Comparison of ENCODE assay signal across 15 cellular contexts in genomic region chr10:26519803-26520202, GRCh38.
A peak's percentile ranks its signal among the peaks of the same experiment; 100 is the strongest.
DNase-seq lines count a peak whose midpoint lies in the region; ATAC-seq and TF ChIP-seq lines count a peak whose summit lies in the region.
"Had no signal": no experiment of that assay in that cellular context is flagged by ENCODE, and none has a peak within 500 bp of the region (broad histone marks: within the 10 kb centered on the region; RNA-seq: fewer than 3 reads in every experiment).

No MANE protein-coding gene starts in this region.

- CTCF ChIA-PET in CD4-positive, alpha-beta T cell (lab: Charles Lee), result interaction anchor here (1.0 to 1.1 kb wide), 2 partner anchors 12 to 14 kb away, joined by 3 to 4 read pairs; no protein-coding TSS in a partner anchor
- CTCF ChIA-PET in naive thymus-derived CD4-positive, alpha-beta T cell (lab: Charles Lee), result no interaction called here

- H3F3A ChIP-seq in GM23338 (replicated peaks; ENCODE audit: low read depth), result no peaks in the 10 kb centered on the region

- 0 out of 2 replicates have a peak overlapping the region, but pooled peaks have one; percentile 14 for H2AFZ ChIP-seq in GM23338

- peak overlapping the region; percentile 34 for H3K27ac Mint-ChIP-seq in CD4-positive, alpha-beta T cell
- no peak overlapping the region for H3K27ac Mint-ChIP-seq in GM23338
- H3K27ac Mint-ChIP-seq in naive thymus-derived CD4-positive, alpha-beta T cell, result peak overlapping the region in 6 of 9 donors; percentile 1 to 76 (median 31)
- H3K27ac Mint-ChIP-seq: H9 had no signal

- H3K9me3 ChIP-seq in CD4-positive, alpha-beta T cell (ENCODE audit: control insufficient read depth, low read length), result no peaks in the 10 kb centered on the region
- H3K9me3 ChIP-seq in naive thymus-derived CD4-positive, alpha-beta T cell (ENCODE audit: control insufficient read depth in 2 of 3, low read length in 3 of 3), result no peaks in the 10 kb centered on the region

- H3K4me1 Mint-ChIP-seq in CD4-positive, alpha-beta T cell (ENCODE audit: low read depth), result peaks cover 36% of the 10 kb centered on the region
- peaks cover 17% of the 10 kb centered on the region; the same call in 2 of the 3 replicates for H3K4me1 Mint-ChIP-seq in GM23338
- H3K4me1 Mint-ChIP-seq in naive thymus-derived CD4-positive, alpha-beta T cell, result peaks cover 14 to 57% (median 27%) of the 10 kb centered on the region in 7 donors

- H3K36me3 Mint-ChIP-seq in CD4-positive, alpha-beta T cell (ENCODE audit: low read depth), result peaks cover 98% of the 10 kb centered on the region
- 0 out of 3 replicates have a peak, but pooled peaks cover 2% of the 10 kb centered on the region for H3K36me3 Mint-ChIP-seq in GM23338 (ENCODE audit: low read depth)
- peaks cover 30 to 75% (median 65%) of the 10 kb centered on the region in 5 donors for H3K36me3 Mint-ChIP-seq in naive thymus-derived CD4-positive, alpha-beta T cell

- H3K27ac ChIP-seq in CD4-positive, alpha-beta T cell (ENCODE audit: low read depth, low read length), result no peak overlapping the region
- no peak overlapping the region for H3K27ac ChIP-seq in GM23338 (ENCODE audit: low read depth)
- no peak overlapping the region for H3K27ac ChIP-seq in naive thymus-derived CD4-positive, alpha-beta T cell (ENCODE audit: low read depth, low read length)
- H3K27ac ChIP-seq: HL-60 had no signal

- H3K4me3 ChIP-seq in GM23338 (no peak overlapping the region), retinal pigment epithelial cell (ENCODE audit: low read length) (no peak overlapping the region)
- no peak overlapping the region for H3K4me3 ChIP-seq in naive thymus-derived CD4-positive, alpha-beta T cell (ENCODE audit: low read length)
- H3K4me3 ChIP-seq: GM12878, K562 had no signal

- ATAC-seq in CD4-positive, alpha-beta T cell (ENCODE audit: poor library complexity), result no peak
- ATAC-seq in GM23338 (no peak), HG02870 (IDR thresholded peaks at IDR 0.05; ENCODE audit: unreplicated experiment) (no peak)
- no peak for ATAC-seq in naive thymus-derived CD4-positive, alpha-beta T cell
- ATAC-seq: GM12878, K562 had no signal

- H3K79me2 ChIP-seq in GM23338 (replicated peaks; ENCODE audit: insufficient read depth), result no peaks in the 10 kb centered on the region

- peaks cover 7% of the 10 kb centered on the region; the same call in 1 of the 2 replicates for H3K4me1 ChIP-seq in GM23338 (ENCODE audit: insufficient read depth)
- H3K4me1 ChIP-seq in naive thymus-derived CD4-positive, alpha-beta T cell (ENCODE audit: control insufficient read depth in 2 of 2, insufficient read depth in 2 of 2, low read length in 2 of 2), result no peaks in the 10 kb centered on the region

- no peak overlapping the region for H3K4me3 Mint-ChIP-seq in CD4-positive, alpha-beta T cell
- H3K4me3 Mint-ChIP-seq in GM23338, result no peak overlapping the region
- H3K4me3 Mint-ChIP-seq in naive thymus-derived CD4-positive, alpha-beta T cell, result no peak overlapping the region
- H3K4me3 Mint-ChIP-seq: CD14-positive monocyte, H9 had no signal

- H4K20me1 ChIP-seq in GM23338 (replicated peaks; ENCODE audit: insufficient read depth), result no peaks in the 10 kb centered on the region

- no peaks in the 10 kb centered on the region for H3K27me3 Mint-ChIP-seq in CD4-positive, alpha-beta T cell
- peaks cover 1% of the 10 kb centered on the region for H3K27me3 Mint-ChIP-seq in GM23338 (ENCODE audit: insufficient read depth, low read depth, poor library complexity)
- no peaks in the 10 kb centered on the region for H3K27me3 Mint-ChIP-seq in naive thymus-derived CD4-positive, alpha-beta T cell

- H3K36me3 ChIP-seq in GM23338 (ENCODE audit: insufficient read depth), result no peaks in the 10 kb centered on the region
- H3K36me3 ChIP-seq in naive thymus-derived CD4-positive, alpha-beta T cell (ENCODE audit: control insufficient read depth in 2 of 3, insufficient read depth in 3 of 3, low read length in 3 of 3), result peaks cover 7 to 56% (median 19%) of the 10 kb centered on the region in 3 experiments

- POLR2A ChIA-PET in CD4-positive, alpha-beta T cell (lab: Charles Lee), result interaction anchor here (0.6 kb wide), 1 partner anchor 29 kb away, joined by 3 read pairs; no protein-coding TSS in a partner anchor
- POLR2A ChIA-PET in naive thymus-derived CD4-positive, alpha-beta T cell (lab: Charles Lee), result interaction anchor here (0.6 to 1.2 kb wide), 2 partner anchors 9 to 13 kb away, joined by 3 read pairs; no protein-coding TSS in a partner anchor

- peaks cover 3% of the 10 kb centered on the region for H3K9me3 Mint-ChIP-seq in CD4-positive, alpha-beta T cell
- H3K9me3 Mint-ChIP-seq in GM23338, result no peaks in the 10 kb centered on the region
- H3K9me3 Mint-ChIP-seq in naive thymus-derived CD4-positive, alpha-beta T cell, result peaks cover 0 to 17% (median 2%) of the 10 kb centered on the region in 11 donors

- no peaks in the 10 kb centered on the region for H3K27me3 ChIP-seq in CD4-positive, alpha-beta T cell (ENCODE audit: control insufficient read depth, insufficient read depth, low read length)
- H3K27me3 ChIP-seq in GM23338 (ENCODE audit: insufficient read depth), result no peaks in the 10 kb centered on the region
- no peaks in the 10 kb centered on the region for H3K27me3 ChIP-seq in naive thymus-derived CD4-positive, alpha-beta T cell (ENCODE audit: control insufficient read depth in 2 of 2, insufficient read depth in 2 of 2, low read length in 2 of 2)

- no peak overlapping the region for H3K4me2 ChIP-seq in GM23338

- intact Hi-C loops in CD4-positive, alpha-beta T cell (cut with DNase I, micrococcal nuclease), result no loop called here
- intact Hi-C loops in naive thymus-derived CD4-positive, alpha-beta T cell (cut with micrococcal nuclease), result loop anchor here in 1 of 2 donors (5.0 kb wide), 1 partner anchor 33 kb away; no protein-coding TSS in a partner anchor

- no peak for TF ChIP-seq CTCF in CD4-positive, alpha-beta T cell (IDR thresholded peaks at IDR 0.05)
- TF ChIP-seq CTCF in GM23338 (conservative IDR thresholded peaks at IDR 0.05; ENCODE audit: low read depth in 2 of 2), result no peak
- TF ChIP-seq CTCF in retinal pigment epithelial cell (conservative IDR thresholded peaks at IDR 0.05; ENCODE audit: low read depth, low read length), result no peak

- 0 out of 2 replicates have a peak, but pooled peaks cover 3% of the 10 kb centered on the region for H3K9me2 ChIP-seq in GM23338 (ENCODE audit: insufficient read depth)

- no peak for DNase-seq in CD4-positive, alpha-beta T cell
- DNase-seq in GM23338 (ENCODE audit: low spot score), result no peak
- no peak for DNase-seq in naive thymus-derived CD4-positive, alpha-beta T cell
- DNase-seq in retinal pigment epithelial cell (ENCODE audit: low read depth), result peak; percentile 15
- no peak for DNase-seq in NCI-H1105 treated with DMSO at 0.1 percent for 48 hours (lab: John Stamatoyannopoulos, UW)
- DNase-seq in HuH-7.5 (ENCODE audit: low spot score), result no peak
- DNase-seq: Calu3, DMS 273 treated with DMSO at 0.1 percent for 48 hours, GOT3, H9 had no signal

TF ChIP-seq in GM23338, 12 proteins besides CTCF, POLR2A, EP300 and RAD21 (continues in another document):
- TF ChIP-seq CREB1 (CRISPR knock-in tag; IDR thresholded peaks at IDR 0.05; ENCODE audit: low read depth) (no peak), POLR2AphosphoS5 (IDR thresholded peaks at IDR 0.05; ENCODE audit: low read depth) (no peak), STAT1 (IDR thresholded peaks at IDR 0.05; ENCODE audit: unreplicated experiment) (no peak), NANOG (IDR thresholded peaks at IDR 0.05; ENCODE audit: borderline replicate concordance) (no peak), EZH2 (IDR thresholded peaks at IDR 0.05; ENCODE audit: low read depth, unreplicated experiment) (no peak), ZNF114 (CRISPR knock-in tag; IDR thresholded peaks at IDR 0.05) (no peak), ETS1 (IDR thresholded peaks at IDR 0.05) (no peak), JUNB (IDR thresholded peaks at IDR 0.05; ENCODE audit: unreplicated experiment) (no peak), EZH2phosphoT487 (IDR thresholded peaks at IDR 0.05; ENCODE audit: unreplicated experiment) (no peak)
- TF ChIP-seq, protein P1, sequence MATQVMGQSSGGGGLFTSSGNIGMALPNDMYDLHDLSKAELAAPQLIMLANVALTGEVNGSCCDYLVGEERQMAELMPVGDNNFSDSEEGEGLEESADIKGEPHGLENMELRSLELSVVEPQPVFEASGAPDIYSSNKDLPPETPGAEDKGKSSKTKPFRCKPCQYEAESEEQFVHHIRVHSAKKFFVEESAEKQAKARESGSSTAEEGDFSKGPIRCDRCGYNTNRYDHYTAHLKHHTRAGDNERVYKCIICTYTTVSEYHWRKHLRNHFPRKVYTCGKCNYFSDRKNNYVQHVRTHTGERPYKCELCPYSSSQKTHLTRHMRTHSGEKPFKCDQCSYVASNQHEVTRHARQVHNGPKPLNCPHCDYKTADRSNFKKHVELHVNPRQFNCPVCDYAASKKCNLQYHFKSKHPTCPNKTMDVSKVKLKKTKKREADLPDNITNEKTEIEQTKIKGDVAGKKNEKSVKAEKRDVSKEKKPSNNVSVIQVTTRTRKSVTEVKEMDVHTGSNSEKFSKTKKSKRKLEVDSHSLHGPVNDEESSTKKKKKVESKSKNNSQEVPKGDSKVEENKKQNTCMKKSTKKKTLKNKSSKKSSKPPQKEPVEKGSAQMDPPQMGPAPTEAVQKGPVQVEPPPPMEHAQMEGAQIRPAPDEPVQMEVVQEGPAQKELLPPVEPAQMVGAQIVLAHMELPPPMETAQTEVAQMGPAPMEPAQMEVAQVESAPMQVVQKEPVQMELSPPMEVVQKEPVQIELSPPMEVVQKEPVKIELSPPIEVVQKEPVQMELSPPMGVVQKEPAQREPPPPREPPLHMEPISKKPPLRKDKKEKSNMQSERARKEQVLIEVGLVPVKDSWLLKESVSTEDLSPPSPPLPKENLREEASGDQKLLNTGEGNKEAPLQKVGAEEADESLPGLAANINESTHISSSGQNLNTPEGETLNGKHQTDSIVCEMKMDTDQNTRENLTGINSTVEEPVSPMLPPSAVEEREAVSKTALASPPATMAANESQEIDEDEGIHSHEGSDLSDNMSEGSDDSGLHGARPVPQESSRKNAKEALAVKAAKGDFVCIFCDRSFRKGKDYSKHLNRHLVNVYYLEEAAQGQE (IDR thresholded peaks at IDR 0.05; ENCODE audit: unreplicated experiment), result no peak
